24 cellular contexts compared by ENCODE assay signal in the genomic region with DNA sequence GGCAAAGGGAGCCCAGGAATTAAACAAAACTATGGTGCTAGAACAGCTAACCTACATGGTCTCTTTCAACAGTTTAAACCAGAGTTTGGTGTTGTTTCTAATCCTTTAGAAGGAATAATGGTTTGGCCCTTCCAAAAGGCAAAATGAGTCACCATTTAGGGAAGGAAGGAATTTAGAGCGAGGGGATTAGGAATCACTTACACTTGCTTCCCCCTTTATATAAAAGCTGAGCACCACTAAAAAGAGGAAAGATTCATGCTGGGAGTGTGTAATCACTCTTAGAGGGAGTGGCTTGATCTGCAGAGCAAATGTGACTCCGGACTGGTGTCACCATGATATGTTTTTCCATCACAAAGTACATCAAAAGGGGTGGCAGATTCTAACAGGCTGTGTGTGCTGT.
A peak's percentile ranks its signal among the peaks of the same experiment; 100 is the strongest.
DNase-seq lines count a peak whose midpoint lies in the region; ATAC-seq and TF ChIP-seq lines count a peak whose summit lies in the region.
"Had no signal": no experiment of that assay in that cellular context is flagged by ENCODE, and none has a peak within 500 bp of the region (broad histone marks: within the 10 kb centered on the region; RNA-seq: fewer than 3 reads in every experiment).

No MANE protein-coding gene starts in this region.

- H2AFZ ChIP-seq in GM23338 (peak overlapping the region; percentile 21; the same call in 1 of the 2 replicates), neuronal stem cell (ENCODE audit: low read length) (peak overlapping the region; percentile 67)
- H2AFZ ChIP-seq: PC-9 had no signal

- TF ChIP-seq CTCF in GM23338 (conservative IDR thresholded peaks at IDR 0.05; ENCODE audit: low read depth in 2 of 2) (no peak), esophagus squamous epithelium (IDR thresholded peaks at IDR 0.05) (no peak)

- no peaks in the 10 kb centered on the region for H3K36me3 Mint-ChIP-seq in GM23338 (ENCODE audit: low read depth)

- no peaks in the 10 kb centered on the region for H3K79me1 ChIP-seq in mesendoderm (ENCODE audit: low read length)
- no peaks in the 10 kb centered on the region for H3K79me1 ChIP-seq in neuronal stem cell (ENCODE audit: low read depth, low read length)

- no peak for ATAC-seq in GM23338

- no peak overlapping the region for H3K56ac ChIP-seq in mesendoderm (ENCODE audit: low read length)

- H3K23ac ChIP-seq in mesendoderm (ENCODE audit: low read length) (no peak overlapping the region), neuronal stem cell (ENCODE audit: low read depth, low read length, poor library complexity) (no peak overlapping the region)

- intact Hi-C loops in esophagus squamous epithelium (cut with DNase I) = no loop called here

- H3K4me1 ChIP-seq in GM23338 (ENCODE audit: insufficient read depth) (peaks cover 9% of the 10 kb centered on the region; the same call in 1 of the 2 replicates), mesendoderm (ENCODE audit: control insufficient read depth, low read depth, low read length) (no peaks in the 10 kb centered on the region), neuronal stem cell (ENCODE audit: control insufficient read depth in 2 of 2, insufficient read depth in 1 of 2, low read depth in 1 of 2, low read length in 2 of 2) (peaks cover 3 to 15% of the 10 kb centered on the region in 2 donors), esophagus squamous epithelium (no peaks in the 10 kb centered on the region)
- H3K4me1 ChIP-seq: BE2C, SJSA1 had no signal

- no peak overlapping the region for H4K8ac ChIP-seq in mesendoderm (ENCODE audit: low read depth, low read length)
- H4K8ac ChIP-seq in neuronal stem cell (ENCODE audit: low read depth, low read length) = no peak overlapping the region

- H2BK15ac ChIP-seq in mesendoderm (replicated peaks; ENCODE audit: low read depth) (no peak overlapping the region), neuronal stem cell (ENCODE audit: low read length) (no peak overlapping the region)

- H3K4me3 ChIP-seq in GM23338 (no peak overlapping the region), mesendoderm (ENCODE audit: low read length) (no peak overlapping the region), neuronal stem cell (ENCODE audit: low read length in 2 of 2) (no peak overlapping the region), esophagus squamous epithelium (no peak overlapping the region)
- H3K4me3 ChIP-seq: PC-9, SJSA1 had no signal

- H3K4me1 Mint-ChIP-seq in GM23338 = peaks cover 30% of the 10 kb centered on the region

- H3K9ac ChIP-seq in mesendoderm (ENCODE audit: low read length) = no peak overlapping the region
- no peak overlapping the region for H3K9ac ChIP-seq in neuronal stem cell (ENCODE audit: low read depth, low read length, poor library complexity)
- H3K9ac ChIP-seq: KMS-11 had no signal

- H2BK120ac ChIP-seq in mesendoderm (ENCODE audit: low read depth, low read length) (no peak overlapping the region), neuronal stem cell (ENCODE audit: low read depth, low read length) (no peak overlapping the region)

- no peak overlapping the region for H4K91ac ChIP-seq in neuronal stem cell (ENCODE audit: low read depth, low read length, poor library complexity)

- H3K36me3 ChIP-seq in GM23338 (ENCODE audit: insufficient read depth) = no peaks in the 10 kb centered on the region
- no peaks in the 10 kb centered on the region for H3K36me3 ChIP-seq in mesendoderm (ENCODE audit: control insufficient read depth, insufficient read depth, low read length)
- no peaks in the 10 kb centered on the region for H3K36me3 ChIP-seq in neuronal stem cell (replicated peaks in 1 of 2; ENCODE audit: control insufficient read depth in 2 of 2, insufficient read depth in 2 of 2, low read length in 2 of 2)
- no peaks in the 10 kb centered on the region for H3K36me3 ChIP-seq in esophagus squamous epithelium
- H3K36me3 ChIP-seq: BE2C, SJSA1 had no signal

- no peaks in the 10 kb centered on the region for H3K9me3 Mint-ChIP-seq in GM23338
- H3K9me3 Mint-ChIP-seq: CD14-positive monocyte had no signal

- H3K9me3 ChIP-seq in neuronal stem cell (replicated peaks in 1 of 2; ENCODE audit: control insufficient read depth in 2 of 2, insufficient read depth in 1 of 2, low read depth in 1 of 2, low read length in 2 of 2) (no peaks in the 10 kb centered on the region), esophagus squamous epithelium (no peaks in the 10 kb centered on the region)
- H3K9me3 ChIP-seq: BE2C, SJSA1 had no signal

- no peak overlapping the region for H4K5ac ChIP-seq in mesendoderm (ENCODE audit: low read length)

- no peak overlapping the region for H3K4ac ChIP-seq in mesendoderm (ENCODE audit: low read depth, low read length)
- no peak overlapping the region for H3K4ac ChIP-seq in neuronal stem cell (ENCODE audit: low read length)

- TF ChIP-seq POLR2A in esophagus squamous epithelium (IDR thresholded peaks at IDR 0.05) = no peak

- H3K4me2 ChIP-seq in GM23338 (no peak overlapping the region), mesendoderm (ENCODE audit: low read length) (no peak overlapping the region), neuronal stem cell (ENCODE audit: insufficient read depth, low read length, poor library complexity, severe bottlenecking) (no peak overlapping the region)
- H3K4me2 ChIP-seq: KMS-11, PC-9 had no signal

- no peak overlapping the region for H3K27ac Mint-ChIP-seq in GM23338
- H3K27ac Mint-ChIP-seq: CD14-positive monocyte had no signal

- H3K4me3 Mint-ChIP-seq in GM23338 = no peak overlapping the region
- H3K4me3 Mint-ChIP-seq: CD14-positive monocyte had no signal

- H3K79me2 ChIP-seq in GM23338 (replicated peaks; ENCODE audit: insufficient read depth) (no peaks in the 10 kb centered on the region), mesendoderm (ENCODE audit: control insufficient read depth, insufficient read depth, low read length) (no peaks in the 10 kb centered on the region)

- H2BK5ac ChIP-seq in mesendoderm (ENCODE audit: low read length) (no peak overlapping the region), neuronal stem cell (ENCODE audit: low read length) (no peak overlapping the region)

- no peaks in the 10 kb centered on the region for H3F3A ChIP-seq in GM23338 (replicated peaks; ENCODE audit: low read depth)

- no CpG with 5 or more reads among the region's 2 CpGs for WGBS in mesendoderm (ENCODE audit: extremely low coverage, insufficient coverage, low lambda C conversion rate)
- WGBS in neuronal stem cell (ENCODE audit: extremely low coverage in 2 of 2, insufficient read length in 2 of 2, insufficient replicate concordance in 1 of 2), 2 donors = no CpG with 5 or more reads among the region's 2 CpGs
- 54 to 64% methylated on average over 2 of the region's 2 CpGs for WGBS in esophagus squamous epithelium, 2 donors

- H2BK12ac ChIP-seq in neuronal stem cell (ENCODE audit: low read length) = no peak overlapping the region

- H3K18ac ChIP-seq in mesendoderm (ENCODE audit: low read length) (no peak overlapping the region), neuronal stem cell (ENCODE audit: low read length) (no peak overlapping the region)

- no peaks in the 10 kb centered on the region for H3K9me2 ChIP-seq in GM23338 (ENCODE audit: insufficient read depth)

- H3K27me3 Mint-ChIP-seq in GM23338 (ENCODE audit: insufficient read depth, low read depth, poor library complexity) = peaks cover 3% of the 10 kb centered on the region

- no peak overlapping the region for H3K14ac ChIP-seq in neuronal stem cell (ENCODE audit: low read length)

- no peaks in the 10 kb centered on the region for H3K27me3 ChIP-seq in GM23338 (ENCODE audit: insufficient read depth)
- no peaks in the 10 kb centered on the region for H3K27me3 ChIP-seq in mesendoderm (ENCODE audit: insufficient read depth, low read length, poor library complexity)
- no peaks in the 10 kb centered on the region for H3K27me3 ChIP-seq in neuronal stem cell (ENCODE audit: control insufficient read depth in 3 of 3, insufficient read depth in 3 of 3, low read depth in 1 of 3, low read length in 3 of 3)
- H3K27me3 ChIP-seq in esophagus squamous epithelium = peaks cover 0 to 10% (median 0%) of the 10 kb centered on the region in 4 donors
- H3K27me3 ChIP-seq: BE2C, SJSA1 had no signal

- peak; percentile 12 for DNase-seq in GM23338 (ENCODE audit: low spot score)
- peak; percentile 12 for DNase-seq in MV-4-11 (lab: John Stamatoyannopoulos, UW)
- peak; percentile 49 for DNase-seq in mesendoderm
- DNase-seq in neuronal stem cell (ENCODE audit: low spot score) = peak; percentile 54
- no peak for DNase-seq in HT-29 (ENCODE audit: low spot score)
- DNase-seq in LoVo (ENCODE audit: low spot score) = no peak
- DNase-seq in cerebellar nuclear complex (lab: John Stamatoyannopoulos, UW) = no peak
- DNase-seq in esophagus squamous epithelium (lab: John Stamatoyannopoulos, UW) = no peak
- DNase-seq: BE2C, Calu3, DMS153, DND-41, H7, IMR-90, NCI-H1105, NCI-H146, NCI-H1930, NCI-H446, NCI-H524 treated with DMSO at 0.1 percent for 48 hours, PC-9, Right ventricle myocardium superior had no signal

- H3K27ac ChIP-seq in GM23338 (ENCODE audit: low read depth) (no peak overlapping the region; the same call in 1 of the 2 replicates), mesendoderm (ENCODE audit: low read depth, low read length) (no peak overlapping the region), neuronal stem cell (replicated peaks; ENCODE audit: low read length) (peak overlapping the region; percentile 11), esophagus squamous epithelium (no peak overlapping the region)
- H3K27ac ChIP-seq: KMS-11, PC-9, SJSA1 had no signal

- no peaks in the 10 kb centered on the region for H4K20me1 ChIP-seq in GM23338 (replicated peaks; ENCODE audit: insufficient read depth)

- no peak overlapping the region for H2AK5ac ChIP-seq in mesendoderm (ENCODE audit: low read length)
- H2AK5ac ChIP-seq in neuronal stem cell (ENCODE audit: low read depth, low read length) = no peak overlapping the region

TF ChIP-seq in GM23338, 12 proteins besides CTCF, POLR2A, EP300 and RAD21 (continues in another document):
- TF ChIP-seq STAT1 (IDR thresholded peaks at IDR 0.05; ENCODE audit: unreplicated experiment) (no peak), EZH2 (IDR thresholded peaks at IDR 0.05; ENCODE audit: low read depth, unreplicated experiment) (no peak)

Comparison
In these comparisons a context has a peak if more than half of its experiments do, and no peak if none do; other contexts are left out.
1. DNase-seq: peak in GM23338 (single experiment), MV-4-11 (single experiment), mesendoderm (single experiment) and neuronal stem cell (single experiment); none in HT-29 (single experiment), LoVo (single experiment), cerebellar nuclear complex (0 of 2) and esophagus squamous epithelium (single experiment).